14 cellular contexts compared by ENCODE assay signal in the genomic region with DNA sequence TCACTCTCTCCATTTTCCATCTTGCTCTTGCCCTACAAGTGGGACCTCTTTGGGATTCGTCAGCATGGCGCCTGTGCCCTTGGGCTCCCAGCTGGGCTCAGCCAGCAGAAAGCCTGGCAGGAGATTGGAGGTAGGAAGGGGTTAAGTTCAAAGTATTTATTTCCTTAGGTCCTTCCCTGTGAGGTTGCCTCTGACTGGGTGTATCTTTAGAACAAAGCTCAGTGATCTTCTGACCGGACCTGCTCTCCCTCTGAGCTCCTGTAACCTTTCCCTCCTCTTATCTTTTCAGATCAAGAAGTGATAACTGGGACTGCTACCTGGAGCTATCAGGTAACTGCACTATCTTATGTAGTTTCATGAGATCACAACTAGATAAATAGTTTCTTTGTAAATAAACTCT.
DNase-seq lines count a peak whose midpoint lies in the region; ATAC-seq and TF ChIP-seq lines count a peak whose summit lies in the region.
"Had no signal": no experiment of that assay in that cellular context is flagged by ENCODE, and none has a peak within 500 bp of the region (broad histone marks: within the 10 kb centered on the region; RNA-seq: fewer than 3 reads in every experiment).

No MANE protein-coding gene starts in this region.

- H3K79me2 ChIP-seq in hepatocyte (no peaks in the 10 kb centered on the region), trophoblast cell (ENCODE audit: control insufficient read depth, insufficient read depth, low read length, poor library complexity) (no peaks in the 10 kb centered on the region)

- no peak overlapping the region for H3K4me3 ChIP-seq in IMR-90 (ENCODE audit: insufficient read depth, low read depth, low read length)
- H3K4me3 ChIP-seq in hepatocyte: no peak overlapping the region
- H3K4me3 ChIP-seq in trophoblast cell (ENCODE audit: low read depth, low read length): no peak overlapping the region
- H3K4me3 ChIP-seq: BLaER1 treated with 17β-estradiol and CSF1 and Interleukin-3, amounts not matched to agents 10 nM and 100 nM; HAP-1 had no signal

- H3K27ac ChIP-seq in C4-2B (peak overlapping the region; percentile 49; the same call in 1 of the 2 replicates), IMR-90 (ENCODE audit: insufficient read depth, low read length) (no peak overlapping the region), hepatocyte (no peak overlapping the region), trophoblast cell (ENCODE audit: low read depth, low read length) (peak overlapping the region; percentile 46)
- H3K27ac ChIP-seq: BLaER1 treated with 17β-estradiol and CSF1 and Interleukin-3, amounts not matched to agents 10 nM and 100 nM had no signal

- H4K91ac ChIP-seq in IMR-90 (ENCODE audit: insufficient read depth, low read depth, low read length) (no peak overlapping the region), trophoblast cell (ENCODE audit: low read depth, low read length) (peak overlapping the region; percentile 53)

- no CpG with 5 or more reads among the region's 3 CpGs for WGBS in IMR-90 (ENCODE audit: extremely low coverage in 2 of 2, insufficient read length in 1 of 2), 2 experiments
- WGBS in hepatocyte (ENCODE audit: low lambda C conversion rate, missing lambda C conversion rate): 55% methylated on average over 3 of the region's 3 CpGs
- WGBS in trophoblast cell (ENCODE audit: extremely low coverage, insufficient coverage, insufficient read length): no CpG with 5 or more reads among the region's 3 CpGs

- no peak overlapping the region for H3K23ac ChIP-seq in IMR-90 (ENCODE audit: low read depth, low read length)
- no peak overlapping the region for H3K23ac ChIP-seq in trophoblast cell (ENCODE audit: low read length)

- H2BK5ac ChIP-seq in IMR-90 (ENCODE audit: low read depth, low read length, poor library complexity, severe bottlenecking) (no peak overlapping the region), trophoblast cell (ENCODE audit: low read depth, low read length, poor library complexity) (peak overlapping the region; percentile 24)

- no peak overlapping the region for H3K56ac ChIP-seq in IMR-90 (ENCODE audit: extremely low read depth, insufficient read depth, low read length)

- no peak for TF ChIP-seq POLR2A in IMR-90 (IDR thresholded peaks at IDR 0.05; ENCODE audit: low read depth, low read length)

- H3K9ac ChIP-seq in IMR-90 (ENCODE audit: low read depth, low read length): no peak overlapping the region
- no peak overlapping the region for H3K9ac ChIP-seq in trophoblast cell (ENCODE audit: low read length)
- H3K9ac ChIP-seq: BLaER1 treated with 17β-estradiol and CSF1 and Interleukin-3, amounts not matched to agents 10 nM and 100 nM had no signal

- intact Hi-C loops in IMR-90 (cut with micrococcal nuclease): no loop called here

- no peak overlapping the region for H3K18ac ChIP-seq in IMR-90 (ENCODE audit: low read depth, low read length)
- H3K18ac ChIP-seq in trophoblast cell (ENCODE audit: low read length): peak overlapping the region; percentile 61

- no peak overlapping the region for H2BK20ac ChIP-seq in IMR-90 (ENCODE audit: low read depth, low read length)

- H3K4me1 ChIP-seq in IMR-90 (ENCODE audit: control insufficient read depth, insufficient read depth, low read length): no peaks in the 10 kb centered on the region
- H3K4me1 ChIP-seq in hepatocyte (ENCODE audit: insufficient read depth): peaks cover 5% of the 10 kb centered on the region
- H3K4me1 ChIP-seq in trophoblast cell (ENCODE audit: control insufficient read depth in 1 of 2, insufficient read depth in 2 of 2, low read length in 2 of 2): peaks cover 11 to 25% of the 10 kb centered on the region in 2 experiments
- H3K4me1 ChIP-seq: HAP-1 had no signal

- TF ChIP-seq CTCF in C4-2B (conservative IDR thresholded peaks at IDR 0.05): no peak
- TF ChIP-seq CTCF in IMR-90 (conservative IDR thresholded peaks at IDR 0.05; ENCODE audit: low read depth, low read length): no peak
- TF ChIP-seq CTCF in hepatocyte (IDR thresholded peaks at IDR 0.05; ENCODE audit: poor library complexity): no peak

- in situ Hi-C loops in IMR-90 (cut with MboI; ENCODE audit: low sequenced_read_pairs): loop anchor here (25.0 kb wide), 1 partner anchor 455 kb away; a partner anchor contains a TSS

- no peaks in the 10 kb centered on the region for H3K9me1 ChIP-seq in IMR-90 (ENCODE audit: insufficient read depth, low read length)

- DNase-seq in IMR-90 (no peak), hepatocyte (ENCODE audit: low spot score) (no peak), trophoblast cell (peak in 1 of 2 donors; percentile 69), HPDE6-E6E7 (ENCODE audit: extremely low spot score) (no peak), Ammon's horn (ENCODE audit: low spot score) (no peak)
- DNase-seq in stimulated activated CD4-positive, alpha-beta T cell treated with anti-CD3 and anti-CD28 coated beads, Interleukin-4, amount 100 ng/mL, for 24 hours: no peak
- DNase-seq: 8988T; AML-193; CD4-positive, alpha-beta T cell; DMS79; GOT3 had no signal

- H2BK120ac ChIP-seq in IMR-90 (ENCODE audit: low read depth, low read length): no peak overlapping the region
- H2BK120ac ChIP-seq in trophoblast cell (ENCODE audit: insufficient read depth, low read length, poor library complexity): peak overlapping the region; percentile 33

- H3K9me2 ChIP-seq in hepatocyte (replicated peaks; ENCODE audit: insufficient read depth): no peaks in the 10 kb centered on the region

- POLR2A ChIA-PET in IMR-90 (lab: Charles Lee; ENCODE audit: unreplicated experiment): interaction anchor here (0.7 kb wide), 1 partner anchor 121 kb away, joined by 3 read pairs; no protein-coding TSS in a partner anchor

- H3K36me3 ChIP-seq in IMR-90 (ENCODE audit: control insufficient read depth, insufficient read depth, low read length) (no peaks in the 10 kb centered on the region), hepatocyte (replicated peaks; ENCODE audit: insufficient read depth, low read depth) (no peaks in the 10 kb centered on the region), trophoblast cell (ENCODE audit: control insufficient read depth in 1 of 2, insufficient read depth in 2 of 2, low read length in 2 of 2) (no peaks in the 10 kb centered on the region)
- H3K36me3 ChIP-seq: BLaER1 treated with 17β-estradiol and CSF1 and Interleukin-3, amounts not matched to agents 10 nM and 100 nM; HAP-1 had no signal

- H2AK9ac ChIP-seq in IMR-90 (replicated peaks; ENCODE audit: low read depth, low read length, poor library complexity): peak overlapping the region; percentile 12

- ATAC-seq in IMR-90 (ENCODE audit: low read depth): no peak

- H2AK5ac ChIP-seq in IMR-90 (ENCODE audit: low read depth, low read length): no peak overlapping the region
- H2AK5ac ChIP-seq in trophoblast cell (ENCODE audit: low read length): no peak overlapping the region

- no TSS peak for BruUV-seq in IMR-90 (replicated peaks; lab: Mats Ljungman, UMichigan)

- no peaks in the 10 kb centered on the region for H3K9me3 ChIP-seq in IMR-90 (ENCODE audit: control insufficient read depth, insufficient read depth, low read length)
- H3K9me3 ChIP-seq in hepatocyte (ENCODE audit: low read depth): no peaks in the 10 kb centered on the region
- no peaks in the 10 kb centered on the region for H3K9me3 ChIP-seq in trophoblast cell (ENCODE audit: insufficient read depth, low read depth, low read length)
- H3K9me3 ChIP-seq: BLaER1 treated with 17β-estradiol and CSF1 and Interleukin-3, amounts not matched to agents 10 nM and 100 nM; HAP-1 had no signal

- no peak overlapping the region for H4K8ac ChIP-seq in IMR-90 (ENCODE audit: low read depth in 2 of 2, low read length in 2 of 2)
- no peak overlapping the region for H4K8ac ChIP-seq in trophoblast cell (ENCODE audit: low read depth, low read length)

- H3K4ac ChIP-seq in IMR-90 (ENCODE audit: low read depth, low read length) (no peak overlapping the region), trophoblast cell (ENCODE audit: low read depth, low read length) (no peak overlapping the region)

- H2BK12ac ChIP-seq in trophoblast cell (ENCODE audit: low read length): peak overlapping the region; percentile 15

- CTCF ChIA-PET in IMR-90 (lab: Yijun Ruan, JAX): no interaction called here

- H3K27me3 ChIP-seq in IMR-90 (ENCODE audit: control insufficient read depth, insufficient read depth, low read length): peaks cover 29% of the 10 kb centered on the region
- no peaks in the 10 kb centered on the region for H3K27me3 ChIP-seq in hepatocyte
- H3K27me3 ChIP-seq in trophoblast cell (ENCODE audit: insufficient read depth, low read length): no peaks in the 10 kb centered on the region
- H3K27me3 ChIP-seq: BLaER1 treated with 17β-estradiol and CSF1 and Interleukin-3, amounts not matched to agents 10 nM and 100 nM had no signal

- dilution Hi-C loops in IMR-90 (cut with HindIII; ENCODE audit: low sequenced_read_pairs, unreplicated experiment): no loop called here

- H3K14ac ChIP-seq in IMR-90 (replicated peaks; ENCODE audit: low read depth, low read length) (no peak overlapping the region), trophoblast cell (ENCODE audit: low read length) (peak overlapping the region; percentile 45)

- TF ChIP-seq RAD21 in IMR-90 (IDR thresholded peaks at IDR 0.05; ENCODE audit: low read length): no peak

- H4K5ac ChIP-seq in IMR-90 (ENCODE audit: low read depth, low read length): no peak overlapping the region

- H4K12ac ChIP-seq in trophoblast cell (ENCODE audit: low read depth, low read length): no peak overlapping the region

- no peak overlapping the region for H2BK15ac ChIP-seq in IMR-90 (ENCODE audit: low read depth, low read length)

- H2AFZ ChIP-seq in IMR-90 (replicated peaks; ENCODE audit: low read length, poor library complexity): no peak overlapping the region
- no peak overlapping the region for H2AFZ ChIP-seq in hepatocyte
- no peak overlapping the region for H2AFZ ChIP-seq in trophoblast cell (ENCODE audit: insufficient read depth, low read length, poor library complexity)

- H3K79me1 ChIP-seq in IMR-90 (ENCODE audit: low read depth in 1 of 2, low read length in 2 of 2) (no peaks in the 10 kb centered on the region), trophoblast cell (ENCODE audit: low read length) (peaks cover 3% of the 10 kb centered on the region)

- H3K4me2 ChIP-seq in IMR-90 (ENCODE audit: low read depth, low read length) (no peak overlapping the region), hepatocyte (peak overlapping the region; percentile 26), trophoblast cell (ENCODE audit: low read length) (no peak overlapping the region)
- H3K4me2 ChIP-seq: BLaER1 treated with 17β-estradiol and CSF1 and Interleukin-3, amounts not matched to agents 10 nM and 100 nM had no signal

- no peaks in the 10 kb centered on the region for H4K20me1 ChIP-seq in IMR-90 (ENCODE audit: insufficient read depth, low read length)
- no peaks in the 10 kb centered on the region for H4K20me1 ChIP-seq in hepatocyte (ENCODE audit: insufficient read depth, poor library complexity, severe bottlenecking)
- H4K20me1 ChIP-seq: BLaER1 treated with 17β-estradiol and CSF1 and Interleukin-3, amounts not matched to agents 10 nM and 100 nM had no signal

TF ChIP-seq in IMR-90, 13 proteins besides CTCF, POLR2A, EP300 and RAD21 (continues in another document):
- TF ChIP-seq BHLHE40 (IDR thresholded peaks at IDR 0.05; ENCODE audit: low read depth, low read length) (no peak), CEBPB (IDR thresholded peaks at IDR 0.05; ENCODE audit: low read depth, low read length) (no peak), CHD1 (IDR thresholded peaks at IDR 0.05; ENCODE audit: low read depth, low read length) (no peak), SMC3 (IDR thresholded peaks at IDR 0.05; ENCODE audit: low read depth, low read length) (no peak)

Comparison
In these comparisons a context has a peak if more than half of its experiments do, and no peak if none do; other contexts are left out.
1. H3K27ac ChIP-seq: peak in C4-2B (single experiment) and trophoblast cell (single experiment); none in IMR-90 (single experiment) and hepatocyte (single experiment).